ENCODE assay signal across 8 cellular contexts in the genomic region with DNA sequence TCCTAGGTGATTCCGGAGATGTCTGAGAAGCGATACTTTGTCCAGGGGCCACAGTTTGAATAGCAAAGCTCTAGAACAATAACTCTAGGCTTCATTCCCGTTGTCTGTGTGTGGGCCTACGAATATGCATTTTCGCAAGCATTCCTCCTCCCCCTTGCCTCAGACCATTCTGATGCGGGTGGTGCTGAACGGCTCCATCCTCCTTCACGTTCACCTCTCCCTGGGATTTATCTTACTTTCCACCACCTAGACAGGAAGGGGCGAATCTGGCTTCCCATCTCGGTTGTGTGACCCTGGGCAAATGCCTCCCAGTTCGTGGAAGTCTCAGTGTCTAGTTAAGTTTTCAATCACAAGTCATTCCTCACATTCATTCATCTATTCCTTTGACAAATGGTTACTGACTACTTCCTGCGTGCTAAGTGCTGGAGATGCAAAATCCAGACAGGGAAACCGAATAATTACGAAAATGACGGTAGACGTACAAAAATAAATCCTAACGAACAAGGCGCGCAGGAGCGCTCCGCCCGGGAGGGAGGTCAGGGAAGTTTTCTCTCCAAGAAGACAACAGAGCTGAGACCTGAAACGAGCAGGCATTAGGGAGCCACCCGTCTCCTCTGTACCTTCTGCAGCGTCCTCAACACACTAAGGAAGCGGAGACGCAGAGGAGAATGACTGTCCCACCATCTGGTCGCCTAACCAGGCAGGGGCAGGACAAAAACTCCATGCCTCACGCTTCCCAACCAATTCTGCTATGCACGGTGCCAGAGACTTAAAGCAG. TPM values are rescaled to one million over a fixed set of nuclear protein-coding genes. Genes with fewer than 3 reads are reported as not detected.
A peak's percentile ranks its signal among the peaks of the same experiment; 100 is the strongest.
DNase-seq lines count a peak whose midpoint lies in the region; ATAC-seq and TF ChIP-seq lines count a peak whose summit lies in the region.

No MANE protein-coding gene starts in this region.

- ATAC-seq in heart left ventricle (no peak), Right ventricle myocardium superior (ENCODE audit: poor library complexity) (no peak), HG03039 (IDR thresholded peaks at IDR 0.05; ENCODE audit: unreplicated experiment) (no peak)

- no peaks in the 10 kb centered on the region for H3K9me3 Mint-ChIP-seq in T-helper 1 cell treated with Interleukin-12 subunit alpha and Interleukin-12 subunit beta and Interleukin-4 antibody, amounts not matched to agents 30 μg/mL and 1 μg/mL, for 36 hours

- peaks cover 32% of the 10 kb centered on the region for H3K4me1 Mint-ChIP-seq in T-helper 1 cell treated with Interleukin-12 subunit alpha and Interleukin-12 subunit beta and Interleukin-4 antibody, amounts not matched to agents 30 μg/mL and 1 μg/mL, for 36 hours (ENCODE audit: low read depth)

- no peaks in the 10 kb centered on the region for H3K27me3 Mint-ChIP-seq in T-helper 1 cell treated with Interleukin-12 subunit alpha and Interleukin-12 subunit beta and Interleukin-4 antibody, amounts not matched to agents 30 μg/mL and 1 μg/mL, for 36 hours (ENCODE audit: low read depth)

- H3K9me3 ChIP-seq in heart left ventricle (no peaks in the 10 kb centered on the region), sigmoid colon (no peaks in the 10 kb centered on the region)

- WGBS in heart left ventricle, 4 donors: 4 to 9% (median 5%) methylated on average over 29 to 30 of the region's 30 CpGs
- 2 to 6% methylated on average over 30 of the region's 30 CpGs for WGBS in sigmoid colon, 2 donors

- peak overlapping the region in 11 of 12 donors; percentile 17 to 68 (median 47) for H3K27ac ChIP-seq in heart left ventricle
- H3K27ac ChIP-seq in sigmoid colon: peak overlapping the region; percentile 57 to 76 (median 70)

- H3K36me3 Mint-ChIP-seq in T-helper 1 cell treated with Interleukin-12 subunit alpha and Interleukin-12 subunit beta and Interleukin-4 antibody, amounts not matched to agents 30 μg/mL and 1 μg/mL, for 36 hours (ENCODE audit: low read depth): peaks cover 10% of the 10 kb centered on the region

- H3K36me3 ChIP-seq in heart left ventricle (peaks cover 0 to 27% (median 14%) of the 10 kb centered on the region in 9 donors), sigmoid colon (peaks cover 0 to 19% (median 0%) of the 10 kb centered on the region in 4 donors)

- H3K4me3 ChIP-seq in heart left ventricle (peak overlapping the region; percentile 0 to 98 (median 49)), fibroblast of the aortic adventitia (ENCODE audit: low read depth, low read length) (peak overlapping the region; percentile 73), sigmoid colon (peak overlapping the region; percentile 7 to 53 (median 43))

- peak overlapping the region; percentile 82 for H3K27ac Mint-ChIP-seq in T-helper 1 cell treated with Interleukin-12 subunit alpha and Interleukin-12 subunit beta and Interleukin-4 antibody, amounts not matched to agents 30 μg/mL and 1 μg/mL, for 36 hours

- H3K4me1 ChIP-seq in heart left ventricle (peaks cover 5 to 44% (median 34%) of the 10 kb centered on the region in 12 donors), sigmoid colon (peaks cover 0 to 45% (median 41%) of the 10 kb centered on the region in 4 donors)

- H3K4me3 Mint-ChIP-seq in T-helper 1 cell treated with Interleukin-12 subunit alpha and Interleukin-12 subunit beta and Interleukin-4 antibody, amounts not matched to agents 30 μg/mL and 1 μg/mL, for 36 hours: peak overlapping the region; percentile 84

- no peak for TF ChIP-seq POLR2A in heart left ventricle (IDR thresholded peaks at IDR 0.05)
- TF ChIP-seq POLR2A in sigmoid colon (IDR thresholded peaks at IDR 0.05): no peak

- intact Hi-C loops in heart left ventricle (cut with DNase I) (loop anchor here in 1 of 10 donors (2.0 kb wide), 1 partner anchor 33 kb away; a partner anchor contains a TSS), Right ventricle myocardium superior (cut with DNase I) (no loop called here), sigmoid colon (cut with DNase I) (loop anchor here (2.0 kb wide), 1 partner anchor 21 kb away; a partner anchor contains a TSS)

- no peak for TF ChIP-seq CTCF in heart left ventricle (IDR thresholded peaks at IDR 0.05)
- no peak for TF ChIP-seq CTCF in fibroblast of the aortic adventitia (IDR thresholded peaks at IDR 0.05; ENCODE audit: insufficient read depth, low read length)
- TF ChIP-seq CTCF in sigmoid colon (IDR thresholded peaks at IDR 0.05): no peak

- peaks cover 0 to 3% (median 0%) of the 10 kb centered on the region in 9 donors for H3K27me3 ChIP-seq in heart left ventricle
- no peaks in the 10 kb centered on the region for H3K27me3 ChIP-seq in sigmoid colon

- no peak for DNase-seq in heart left ventricle
- no peak for DNase-seq in Right ventricle myocardium superior
- peak; percentile 19 for DNase-seq in fibroblast of the aortic adventitia (ENCODE audit: low read depth)
- no peak for DNase-seq in sigmoid colon
- no peak for DNase-seq in 8988T
- DNase-seq in GOT3 (lab: John Stamatoyannopoulos, UW): no peak

- no peak for TF ChIP-seq EP300 in sigmoid colon (IDR thresholded peaks at IDR 0.05)

RNA-seq across cellular contexts. Expression of a gene that starts 1.3 kb away (rescaled TPM):
- total RNA-seq in heart left ventricle: 10 to 100 TPM; 12.6 to 28.2 (median 18.5) TPM
- polyA plus RNA-seq in heart left ventricle: 10 to 100 TPM; 14.2 to 18.1 TPM
- total RNA-seq in Right ventricle myocardium superior: 17.6 TPM
- total RNA-seq in fibroblast of the aortic adventitia (ENCODE audit: low replicate concordance): 6.0 and 9.8 TPM in 2 replicates
- total RNA-seq in sigmoid colon: 10 to 100 TPM; 11.8 to 31.5 (median 21.2) TPM
- polyA plus RNA-seq in sigmoid colon: 10 to 100 TPM; 15.5 to 32.9 (median 19.8) TPM

RNA-seq across cellular contexts. Expression of a gene that starts 20.7 kb away (rescaled TPM):
- 10 to 100 TPM; 30.0 to 58.4 (median 37.8) TPM for total RNA-seq in heart left ventricle
- polyA plus RNA-seq in heart left ventricle: 10 to 100 TPM; 42.0 to 57.6 TPM
- 39.9 TPM for total RNA-seq in Right ventricle myocardium superior
- total RNA-seq in fibroblast of the aortic adventitia (ENCODE audit: low replicate concordance): 32.6 and 37.2 TPM in 2 replicates
- 10 to 100 TPM; 48.7 to 53.5 (median 51.5) TPM for total RNA-seq in sigmoid colon
- 10 to 100 TPM; 25.0 to 60.9 (median 36.6) TPM for polyA plus RNA-seq in sigmoid colon

RNA-seq across cellular contexts. Expression of a gene that starts 20.8 kb away (rescaled TPM):
- total RNA-seq in heart left ventricle: 10 to 100 TPM in 8 of 9 donors, 1 to 10 TPM in 1; 9.6 to 23.1 (median 12.5) TPM
- polyA plus RNA-seq in heart left ventricle: 10 to 100 TPM; 26.0 to 26.5 TPM
- 9.4 TPM for total RNA-seq in Right ventricle myocardium superior
- 8.9 and 18.3 TPM in 2 replicates for total RNA-seq in fibroblast of the aortic adventitia (ENCODE audit: low replicate concordance)
- total RNA-seq in sigmoid colon: 10 to 100 TPM; 18.2 to 24.7 (median 20.4) TPM
- polyA plus RNA-seq in sigmoid colon: 10 to 100 TPM; 22.2 to 28.6 (median 25.2) TPM

RNA-seq across cellular contexts. Expression of a gene that starts 23.2 kb away (rescaled TPM):
- total RNA-seq in heart left ventricle (1 to 10 TPM; 5.4 to 8.7 (median 6.8) TPM), Right ventricle myocardium superior (6.5 TPM), fibroblast of the aortic adventitia (ENCODE audit: low replicate concordance) (4.4 and 6.8 TPM in 2 replicates), sigmoid colon (1 to 10 TPM; 7.8 to 10.0 (median 8.7) TPM)
- polyA plus RNA-seq in heart left ventricle (10 to 100 TPM; 14.4 to 18.6 TPM), sigmoid colon (10 to 100 TPM in 1 of 3 donors, 1 to 10 TPM in 2; 8.4 to 11.5 (median 8.6) TPM)

RNA-seq across cellular contexts. Expression of a gene that starts 33.6 kb away (rescaled TPM):
- total RNA-seq in heart left ventricle: 100 to 1,000 TPM in 7 of 9 donors, 10 to 100 TPM in 2; 32.2 to 501 (median 299) TPM
- 1,000 to 10,000 TPM in 1 of 2 donors, 100 to 1,000 TPM in 1; 154 to 1,519 TPM for polyA plus RNA-seq in heart left ventricle
- total RNA-seq in Right ventricle myocardium superior: 493 TPM
- total RNA-seq in fibroblast of the aortic adventitia (ENCODE audit: low replicate concordance): 9.0 and 11.4 TPM in 2 replicates
- 10 to 100 TPM; 18.8 to 32.4 (median 20.2) TPM for total RNA-seq in sigmoid colon
- polyA plus RNA-seq in sigmoid colon: 100 to 1,000 TPM; 151 to 207 (median 184) TPM
